Comparison of ENCODE assay signal across 13 cellular contexts in the genomic region with DNA sequence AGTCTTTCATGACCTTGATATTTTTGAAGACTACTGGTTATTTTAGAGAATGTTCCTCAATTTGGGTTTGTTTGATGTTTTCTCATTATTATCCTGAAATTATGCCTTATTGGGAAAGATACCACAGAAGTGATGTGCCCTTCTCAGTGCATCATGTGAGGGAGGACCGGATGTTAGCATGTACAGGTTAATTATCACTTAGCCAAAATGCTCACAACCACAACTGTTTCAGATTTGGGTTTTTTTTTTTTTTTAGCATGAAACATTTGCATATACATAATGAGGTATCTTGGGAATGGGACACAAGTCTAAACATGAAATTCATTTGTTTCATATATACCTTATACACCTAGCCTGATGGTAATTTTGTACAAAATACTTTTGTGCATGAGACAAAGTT.
"Had no signal": no experiment of that assay in that cellular context is flagged by ENCODE, and none has a peak within 500 bp of the region (broad histone marks: within the 10 kb centered on the region; RNA-seq: fewer than 3 reads in every experiment).

No MANE protein-coding gene starts in this region.

- ATAC-seq: left ventricle myocardium superior; natural killer cell; stimulated activated effector memory CD8-positive, alpha-beta T cell treated with anti-CD3 and anti-CD28 coated beads, Interleukin-12 subunit alpha, Interleukin-12 subunit beta, amount 100 ng/mL, for 72 hours had no signal

- DNase-seq: activated CD4-positive, alpha-beta memory T cell treated with anti-CD3 and anti-CD28 coated beads, Interleukin-2, amount 10 ng/mL, durations not matched to agents 7 days and 5 days; activated naive CD4-positive, alpha-beta T cell treated with anti-CD3 and anti-CD28 coated beads, Interleukin-2, amount 10 ng/mL, durations not matched to agents 7 days and 5 days; activated T-cell treated with anti-CD3 and anti-CD28 coated beads, Interleukin-2, amount 50 U/mL, for 24 hours; cerebellar nuclear complex; effector CD8-positive, alpha-beta T cell; esophagus squamous epithelium; hippocampal formation; kidney; left ventricle myocardium superior; mesenchymal stem cell; natural killer cell; WERI-Rb-1 had no signal
